Comparison of ENCODE assay signal across 9 cellular contexts in the genomic region with DNA sequence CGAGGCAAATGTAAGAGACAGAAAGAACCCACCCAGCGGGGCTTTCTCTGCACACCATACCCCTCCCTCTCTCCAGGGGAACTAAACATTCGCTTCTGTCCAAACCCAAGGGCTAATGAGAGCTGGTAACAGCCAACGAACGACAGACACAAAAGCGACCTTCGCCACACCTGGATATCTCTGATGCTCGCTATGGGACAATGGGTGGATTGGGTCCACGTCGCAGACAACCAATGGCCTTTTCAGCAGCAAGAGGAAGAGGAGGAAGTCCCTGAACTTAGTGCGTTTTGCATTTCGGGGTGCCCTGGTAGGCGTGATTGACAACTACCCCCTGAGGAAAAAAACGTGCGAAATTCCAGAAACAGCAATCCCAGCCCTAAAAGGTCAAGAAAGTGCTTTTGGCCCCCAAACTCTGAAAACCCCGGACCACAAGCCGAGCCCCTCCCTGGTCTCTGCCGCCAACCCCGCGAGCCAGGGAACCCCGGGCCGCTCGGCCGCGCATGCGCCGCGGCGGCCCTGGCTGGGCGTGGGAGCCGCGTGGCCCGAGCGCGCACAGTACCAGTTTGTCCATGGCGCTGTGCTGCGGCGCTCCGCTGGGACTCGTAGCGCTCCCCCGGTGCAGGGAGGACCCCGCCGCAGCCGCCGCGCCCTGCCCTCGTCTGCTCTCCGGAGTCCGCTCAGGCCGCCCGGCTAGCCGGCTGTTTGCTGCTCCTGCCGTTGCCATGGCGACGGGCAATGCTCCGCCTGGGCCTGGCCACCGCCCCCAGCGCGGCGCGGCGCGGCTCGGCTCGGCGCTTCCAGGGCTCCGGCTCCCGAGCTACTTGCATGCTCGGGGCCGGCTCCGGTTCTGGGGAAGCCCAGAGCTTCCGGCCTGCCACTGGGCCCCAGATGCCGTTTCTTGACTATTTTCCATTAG.
DNase-seq lines count a peak whose midpoint lies in the region; ATAC-seq and TF ChIP-seq lines count a peak whose summit lies in the region.
"Had no signal": no experiment of that assay in that cellular context is flagged by ENCODE, and none has a peak within 500 bp of the region (broad histone marks: within the 10 kb centered on the region; RNA-seq: fewer than 3 reads in every experiment).

No MANE protein-coding gene starts in this region.

- H3K27ac Mint-ChIP-seq in activated CD4-positive, alpha-beta T cell treated with anti-CD3 and anti-CD28 coated beads for 36 hours = no peak overlapping the region

- H3K4me3 Mint-ChIP-seq in activated CD4-positive, alpha-beta T cell treated with anti-CD3 and anti-CD28 coated beads for 36 hours = peak overlapping the region; percentile 71

- no peaks in the 10 kb centered on the region for H3K27me3 ChIP-seq in mammary epithelial cell (ENCODE audit: insufficient read depth, low read length)
- H3K27me3 ChIP-seq in iPS-20b (ENCODE audit: insufficient read depth, low read length) = no peaks in the 10 kb centered on the region
- no peaks in the 10 kb centered on the region for H3K27me3 ChIP-seq in sigmoid colon

- H3K4me2 ChIP-seq in mammary epithelial cell (ENCODE audit: insufficient read depth, low read depth, low read length) = peak overlapping the region; percentile 84

- H3K4me3 ChIP-seq in mammary epithelial cell (replicated peaks in 1 of 3; ENCODE audit: insufficient read depth in 1 of 3, low read depth in 2 of 3, low read length in 3 of 3) (peak overlapping the region; percentile 55 to 73 (median 62)), iPS-20b (ENCODE audit: low read length) (peak overlapping the region; percentile 90), sigmoid colon (peak overlapping the region; percentile 15 to 59 (median 55))

- CTCF ChIA-PET in activated CD4-positive, alpha-beta T cell treated with anti-CD3 and anti-CD28 coated beads for 36 hours (lab: Charles Lee) = no interaction called here
- CTCF ChIA-PET in mammary epithelial cell (lab: Charles Lee; ENCODE audit: low non-redundant PET) = interaction anchor here (0.7 kb wide), 1 partner anchor 326 kb away, joined by 3 read pairs; no protein-coding TSS in a partner anchor

- H3K9ac ChIP-seq in mammary epithelial cell (ENCODE audit: insufficient read depth, low read length) (peak overlapping the region; percentile 87), iPS-20b (ENCODE audit: low read depth, low read length) (peak overlapping the region; percentile 71; the same call in 1 of the 2 replicates)

- TF ChIP-seq EP300 in sigmoid colon (IDR thresholded peaks at IDR 0.05) = no peak

- intact Hi-C loops in activated CD4-positive, alpha-beta T cell treated with anti-CD3 and anti-CD28 coated beads for 36 hours (cut with DNase I, micrococcal nuclease) = loop anchor here in 1 of 2 experiments (1.0 to 10.0 kb wide), 3 partner anchors 131 to 653 kb away; a partner anchor contains a TSS
- intact Hi-C loops in mammary epithelial cell (cut with micrococcal nuclease) (loop anchor here (1.0 to 2.0 kb wide), 3 partner anchors 25 to 259 kb away; no protein-coding TSS in a partner anchor), sigmoid colon (cut with DNase I) (no loop called here)

- peaks cover 8% of the 10 kb centered on the region for H3K4me1 Mint-ChIP-seq in activated CD4-positive, alpha-beta T cell treated with anti-CD3 and anti-CD28 coated beads for 36 hours

- H3K4me1 ChIP-seq in mammary epithelial cell (ENCODE audit: insufficient read depth, low read length) = peaks cover 5% of the 10 kb centered on the region
- peaks cover 9% of the 10 kb centered on the region for H3K4me1 ChIP-seq in iPS-20b (ENCODE audit: insufficient read depth, low read length)
- H3K4me1 ChIP-seq in sigmoid colon = peaks cover 0 to 15% (median 7%) of the 10 kb centered on the region in 4 donors

- no peaks in the 10 kb centered on the region for H4K20me1 ChIP-seq in mammary epithelial cell (ENCODE audit: insufficient read depth, low read length)

- POLR2A ChIA-PET in activated CD4-positive, alpha-beta T cell treated with anti-CD3 and anti-CD28 coated beads for 36 hours (lab: Charles Lee) = no interaction called here

- peak overlapping the region; percentile 87 for H3K27ac ChIP-seq in mammary epithelial cell (ENCODE audit: insufficient read depth, low read depth, low read length)
- H3K27ac ChIP-seq in iPS-20b (ENCODE audit: low read length) = no peak overlapping the region
- peak overlapping the region; percentile 57 to 75 (median 62) for H3K27ac ChIP-seq in sigmoid colon

- H3K9me3 ChIP-seq in mammary epithelial cell (replicated peaks; ENCODE audit: insufficient read depth, low read length) (no peaks in the 10 kb centered on the region), iPS-20b (ENCODE audit: insufficient read depth, low read depth, low read length) (no peaks in the 10 kb centered on the region), sigmoid colon (no peaks in the 10 kb centered on the region)

- WGBS in mammary epithelial cell (ENCODE audit: low coverage, missing lambda C conversion rate) = 3% methylated on average over 30 of the region's 74 CpGs
- WGBS in sigmoid colon, 2 donors = 1% methylated on average over 74 of the region's 74 CpGs

- DNase-seq in activated CD4-positive, alpha-beta T cell treated with anti-CD3 and anti-CD28 coated beads for 36 hours = peak; percentile 77
- DNase-seq in activated CD4-positive, alpha-beta T cell treated with anti-CD3 and anti-CD28 coated beads, Interleukin-2, amount 50 U/mL, for 4 hours = no peak
- peak; percentile 82 for DNase-seq in NAMALWA (ENCODE audit: low spot score)
- DNase-seq in SK-N-DZ (ENCODE audit: low spot score) = peak; percentile 91
- DNase-seq in mammary epithelial cell = peak; percentile 90
- peak; percentile 92 for DNase-seq in sigmoid colon
- DNase-seq: DND-41 had no signal

- H3K27me3 Mint-ChIP-seq in activated CD4-positive, alpha-beta T cell treated with anti-CD3 and anti-CD28 coated beads for 36 hours = peaks cover 22% of the 10 kb centered on the region

- peak; percentile 95 for ATAC-seq in activated CD4-positive, alpha-beta T cell treated with anti-CD3 and anti-CD28 coated beads for 36 hours
- peak; percentile 90 for ATAC-seq in HG02571 (IDR thresholded peaks at IDR 0.05; ENCODE audit: unreplicated experiment)

- H3K36me3 ChIP-seq in mammary epithelial cell (ENCODE audit: insufficient read depth, low read length) (no peaks in the 10 kb centered on the region), iPS-20b (ENCODE audit: insufficient read depth, low read depth, low read length) (no peaks in the 10 kb centered on the region), sigmoid colon (no peaks in the 10 kb centered on the region)

- TSS peak; percentile 33 for BruUV-seq in mammary epithelial cell (replicated peaks; lab: Mats Ljungman, UMichigan)

- H3K9me3 Mint-ChIP-seq in activated CD4-positive, alpha-beta T cell treated with anti-CD3 and anti-CD28 coated beads for 36 hours (ENCODE audit: low read depth) = no peaks in the 10 kb centered on the region

- TF ChIP-seq CTCF in mammary epithelial cell (conservative IDR thresholded peaks at IDR 0.05 in 1 of 2, IDR thresholded peaks at IDR 0.05 in 1 of 2; ENCODE audit: extremely low read depth in 1 of 2, insufficient read depth in 1 of 2, low read depth in 1 of 2, low read length in 2 of 2) = peak in 1 of 2 donors; percentile 17
- TF ChIP-seq CTCF in sigmoid colon (IDR thresholded peaks at IDR 0.05) = no peak

- H3K36me3 Mint-ChIP-seq in activated CD4-positive, alpha-beta T cell treated with anti-CD3 and anti-CD28 coated beads for 36 hours (ENCODE audit: low read depth) = no peaks in the 10 kb centered on the region

- dilution Hi-C loops in mammary epithelial cell (cut with HindIII; ENCODE audit: low sequenced_read_pairs) = loop anchor here (5.0 kb wide), 1 partner anchor 106 kb away; no protein-coding TSS in a partner anchor

- peak overlapping the region; percentile 97 for H2AFZ ChIP-seq in mammary epithelial cell (ENCODE audit: low read depth, low read length)

- no peaks in the 10 kb centered on the region for H3K79me2 ChIP-seq in mammary epithelial cell (ENCODE audit: insufficient read depth, low read length)

- no peak for TF ChIP-seq POLR2A in sigmoid colon (IDR thresholded peaks at IDR 0.05)

- in situ Hi-C loops in mammary epithelial cell (cut with MboI; ENCODE audit: low sequenced_read_pairs in 2 of 2) = no loop called here

Comparison
In these comparisons a context has a peak if more than half of its experiments do, and no peak if none do; other contexts are left out.
1. DNase-seq: peak in activated CD4-positive, alpha-beta T cell treated with anti-CD3 and anti-CD28 coated beads for 36 hours (single experiment), NAMALWA (single experiment), SK-N-DZ (single experiment), mammary epithelial cell (single experiment) and sigmoid colon (single experiment); none in activated CD4-positive, alpha-beta T cell treated with anti-CD3 and anti-CD28 coated beads, Interleukin-2, amount 50 U/mL, for 4 hours (0 of 2).
2. Peak in every context shown above with its lines, with median percentiles within 50 percentile points of each other: H3K4me3 ChIP-seq.